In genomic region chr1:66025188-66025587, GRCh38 we compare ENCODE assay signal across 32 cellular contexts.
"Had no signal": no experiment of that assay in that cellular context is flagged by ENCODE, and none has a peak within 500 bp of the region (broad histone marks: within the 10 kb centered on the region; RNA-seq: fewer than 3 reads in every experiment).

No MANE protein-coding gene starts in this region.

- DNase-seq: activated B cell treated with CpG ODN at 0.5 μM for 24 hours; activated CD4-positive, alpha-beta memory T cell treated with anti-CD3 and anti-CD28 coated beads for 36 hours; activated CD4-positive, alpha-beta T cell treated with anti-CD3 and anti-CD28 coated beads for 4 hours; activated CD4-positive, alpha-beta T cell treated with anti-CD3 and anti-CD28 coated beads, Interleukin-2, amount 10 ng/mL, durations not matched to agents 24 days and 14 days; activated CD4-positive, alpha-beta T cell treated with anti-CD3 and anti-CD28 coated beads, Interleukin-2, amount 50 U/mL, for 1 hour; activated CD4-positive, alpha-beta T cell treated with anti-CD3 and anti-CD28 coated beads, Interleukin-2, amount 50 U/mL, for 4 hours; activated CD4-positive, CD25-positive, alpha-beta regulatory T cell treated with anti-CD3 and anti-CD28 coated beads, Interleukin-2, amount 50 U/mL, for 72 hours; activated CD8-positive, alpha-beta memory T cell treated with anti-CD3 and anti-CD28 coated beads, Interleukin-2, amount 50 U/mL, for 4 hours; activated CD8-positive, alpha-beta T cell treated with anti-CD3 and anti-CD28 coated beads for 36 hours; activated effector memory CD4-positive, alpha-beta T cell treated with anti-CD3 and anti-CD28 coated beads, Interleukin-2, amount 50 U/mL, for 16 hours; activated gamma-delta T cell treated with Interleukin-2 at 50 U/mL for 16 hours; activated naive CD4-positive, alpha-beta T cell; activated naive CD4-positive, alpha-beta T cell treated with anti-CD3 and anti-CD28 coated beads for 36 hours; activated naive CD4-positive, alpha-beta T cell treated with anti-CD3 and anti-CD28 coated beads, Interleukin-2, amount 50 U/mL, for 16 hours; activated naive CD8-positive, alpha-beta T cell treated with anti-CD3 and anti-CD28 coated beads for 36 hours; activated T-cell treated with anti-CD3 and anti-CD28 coated beads for 4 hours; activated T-cell treated with anti-CD3 and anti-CD28 coated beads, Interleukin-2, amount 50 U/mL, for 1 hour; activated T-cell treated with anti-CD3 and anti-CD28 coated beads, Interleukin-2, amount 50 U/mL, for 4 hours; activated T-cell treated with anti-CD3 and anti-CD28 coated beads, Interleukin-2, amount 50 U/mL, for 72 hours; adrenal gland; amniotic stem cell; aorta; body of pancreas; brain microvascular endothelial cell; central memory CD4-positive, alpha-beta T cell; T-helper 2 cell; T-helper 9 cell had no signal

- ATAC-seq: activated CD8-positive, alpha-beta T cell treated with anti-CD3 and anti-CD28 coated beads for 36 hours; activated naive CD4-positive, alpha-beta T cell treated with anti-CD3 and anti-CD28 coated beads, Interleukin-2, amount 50 U/mL, for 72 hours; activated T-cell treated with anti-CD3 and anti-CD28 coated beads, Interleukin-2, amount 50 U/mL, for 4 hours; activated T-cell treated with anti-CD3 and anti-CD28 coated beads, Interleukin-2, amount 50 U/mL, for 72 hours; activated T-helper 17 cell treated with anti-CD3 and anti-CD28 coated beads, Interleukin-2, amount 50 U/mL, for 72 hours; body of pancreas had no signal

- H3K4me3 ChIP-seq: adrenal gland, body of pancreas, breast epithelium had no signal

- FAIRE-seq: astrocyte had no signal

- H3K36me3 ChIP-seq: adrenal gland, brain microvascular endothelial cell, breast epithelium had no signal

- H3K27ac ChIP-seq: adrenal gland, body of pancreas, brain microvascular endothelial cell, breast epithelium, VCaP had no signal

- H3K27me3 ChIP-seq: adrenal gland, body of pancreas, brain microvascular endothelial cell, breast epithelium had no signal

- H3K4me1 ChIP-seq: adrenal gland, body of pancreas, breast epithelium had no signal
